ENCODE assay signal across 10 cellular contexts in genomic region chr6:38728203-38728602, GRCh38. TPM values are rescaled to one million over a fixed set of nuclear protein-coding genes. Genes with fewer than 3 reads are reported as not detected.
"Had no signal": no experiment of that assay in that cellular context is flagged by ENCODE, and none has a peak within 500 bp of the region (broad histone marks: within the 10 kb centered on the region; RNA-seq: fewer than 3 reads in every experiment).

No MANE protein-coding gene starts in this region.

- H3K9ac ChIP-seq: GM23248, KMS-11 had no signal

- H3K4me3 ChIP-seq: GM23248 had no signal

- H3K27ac Mint-ChIP-seq: H9 had no signal

- H3K4me2 ChIP-seq: KMS-11 had no signal

- H3K4me3 Mint-ChIP-seq: H9 had no signal

- FAIRE-seq: H1, H54, HTR-8/SVneo had no signal

- DNase-seq: GM23248, H9, HCEC 1CT, Karpas-422, KBM-7 had no signal

- H3K9me3 Mint-ChIP-seq: H9 had no signal

- H2AFZ ChIP-seq: GM23248 had no signal

- H3K27ac ChIP-seq: GM23248, KMS-11 had no signal

RNA-seq across cellular contexts. Expression of gene DNAH8, which starts 13.1 kb away (rescaled TPM):
- total RNA-seq: GM23248, H1, H9, HT-29 had no signal
- polyA plus RNA-seq: GM23248 had no signal
